ENCODE assay signal across 19 cellular contexts in genomic region chr4:82287720-82288119, GRCh38.
DNase-seq lines count a peak whose midpoint lies in the region; ATAC-seq, FAIRE-seq and TF ChIP-seq lines count a peak whose summit lies in the region.
"Had no signal": no experiment of that assay in that cellular context is flagged by ENCODE, and none has a peak within 500 bp of the region (broad histone marks: within the 10 kb centered on the region; RNA-seq: fewer than 3 reads in every experiment).

No MANE protein-coding gene starts in this region.

- TF ChIP-seq CTCF in HepG2 (CRISPR knock-in tag; IDR thresholded peaks at IDR 0.05) (no peak), right lobe of liver (IDR thresholded peaks at IDR 0.05) (no peak)

- H3K27me3 ChIP-seq in HepG2 (ENCODE audit: control insufficient read depth in 1 of 2, insufficient read depth in 2 of 2, low read length in 2 of 2) (no peaks in the 10 kb centered on the region), right lobe of liver (no peaks in the 10 kb centered on the region)

- H3K9me3 ChIP-seq in HepG2 (ENCODE audit: low read length) (no peaks in the 10 kb centered on the region), right lobe of liver (no peaks in the 10 kb centered on the region)

- TF ChIP-seq EP300 in HepG2 (IDR thresholded peaks at IDR 0.05; ENCODE audit: low read depth in 2 of 2, low read length in 2 of 2) (no peak), HepG2 (CRISPR knock-in tag; IDR thresholded peaks at IDR 0.05; ENCODE audit: borderline replicate concordance) (no peak)

- no TSS peak for BruUV-seq in HepG2 (replicated peaks; lab: Mats Ljungman, UMichigan)

- in situ Hi-C loops in HepG2 (cut with HindIII; ENCODE audit: extremely low pct_ligation_motif_present, low pct_unique_long_range_greater_than_20kb), result no loop called here

- H3K4me2 ChIP-seq in HepG2 (ENCODE audit: low read depth, low read length), result no peak overlapping the region
- H3K4me2 ChIP-seq: BLaER1 treated with 17β-estradiol and CSF1 and Interleukin-3, amounts not matched to agents 10 nM and 100 nM had no signal

- no peak for FAIRE-seq in HepG2 (lab: Jason Lieb, UNC)
- FAIRE-seq: GM12892 had no signal

- H3K36me3 ChIP-seq in HepG2 (replicated peaks in 1 of 2; ENCODE audit: control insufficient read depth in 1 of 2, insufficient read depth in 2 of 2, low read length in 2 of 2), result no peaks in the 10 kb centered on the region
- no peaks in the 10 kb centered on the region for H3K36me3 ChIP-seq in right lobe of liver
- H3K36me3 ChIP-seq: BLaER1 treated with 17β-estradiol and CSF1 and Interleukin-3, amounts not matched to agents 10 nM and 100 nM had no signal

- H3K27ac ChIP-seq in HepG2 (ENCODE audit: extremely low read length, insufficient read depth, low read length) (no peak overlapping the region), right lobe of liver (no peak overlapping the region)
- H3K27ac ChIP-seq: BLaER1 treated with 17β-estradiol and CSF1 and Interleukin-3, amounts not matched to agents 10 nM and 100 nM; GM23248; SK-N-MC had no signal

- no peak for ATAC-seq in HepG2
- no peak for ATAC-seq in right lobe of liver
- ATAC-seq: HCT116 had no signal

- intact Hi-C loops in HepG2 (cut with micrococcal nuclease; ENCODE audit: unreplicated experiment) (loop anchor here (10.0 kb wide), 1 partner anchor 147 kb away; the partner anchor contains the start of genes ENOPH1 and HNRNPDL), right lobe of liver (cut with DNase I) (no loop called here)

- CTCF ChIA-PET in HepG2 (lab: Yijun Ruan, JAX; ENCODE audit: low intra/inter-chr PET ratio, low total read pairs), result no interaction called here

- H3K9ac ChIP-seq in HepG2 (ENCODE audit: insufficient read depth, low read depth, low read length), result no peak overlapping the region
- H3K9ac ChIP-seq: BLaER1 treated with 17β-estradiol and CSF1 and Interleukin-3, amounts not matched to agents 10 nM and 100 nM; GM23248 had no signal

- POLR2A ChIA-PET in HepG2 (lab: Yijun Ruan, JAX), result no interaction called here

- H3K4me3 ChIP-seq in HepG2 (replicated peaks in 1 of 3; ENCODE audit: insufficient read depth in 1 of 3, low read depth in 2 of 3, low read length in 3 of 3) (no peak overlapping the region), right lobe of liver (no peak overlapping the region)
- H3K4me3 ChIP-seq: BLaER1 treated with 17β-estradiol and CSF1 and Interleukin-3, amounts not matched to agents 10 nM and 100 nM; GM23248; SK-N-MC had no signal

- no peaks in the 10 kb centered on the region for H4K20me1 ChIP-seq in HepG2 (ENCODE audit: insufficient read depth, low read length)
- H4K20me1 ChIP-seq: BLaER1 treated with 17β-estradiol and CSF1 and Interleukin-3, amounts not matched to agents 10 nM and 100 nM had no signal

- H3K4me1 ChIP-seq in HepG2 (ENCODE audit: insufficient read depth, low read length) (peaks cover 28% of the 10 kb centered on the region), right lobe of liver (no peaks in the 10 kb centered on the region)

- no peak for TF ChIP-seq RAD21 in HepG2 (CRISPR knock-in tag; IDR thresholded peaks at IDR 0.05)

- DNase-seq in NCI-H2029 (lab: John Stamatoyannopoulos, UW) (peak; percentile 46), NCI-H2029 treated with DMSO at 0.1 percent for 48 hours (lab: John Stamatoyannopoulos, UW) (no peak), HepG2 (ENCODE audit: low spot score) (no peak), right lobe of liver (no peak), SW480 (ENCODE audit: low spot score) (peak; percentile 25), NCI-H524 treated with DMSO at 0.1 percent for 48 hours (lab: John Stamatoyannopoulos, UW) (no peak), DMS 273 (lab: John Stamatoyannopoulos, UW; ENCODE audit: unreplicated experiment) (no peak), hippocampal formation (lab: John Stamatoyannopoulos, UW) (no peak)
- DNase-seq: 8988T, DMS79, GM23248, NCI-H1105 treated with DMSO at 0.1 percent for 48 hours, NCI-H1930, NCI-H524, T-helper 1 cell had no signal

- no peaks in the 10 kb centered on the region for H3K79me2 ChIP-seq in HepG2 (ENCODE audit: insufficient read depth, low read length)

- TF ChIP-seq POLR2A in HepG2 (IDR thresholded peaks at IDR 0.05; ENCODE audit: insufficient read depth in 1 of 2, low read depth in 2 of 2, low read length in 2 of 2) (no peak), right lobe of liver (IDR thresholded peaks at IDR 0.05) (no peak)

- WGBS in HepG2 (ENCODE audit: low lambda C conversion rate), result 10% methylated on average over 5 of the region's 5 CpGs
- 48% methylated on average over 5 of the region's 5 CpGs for WGBS in right lobe of liver (ENCODE audit: insufficient coverage, low coverage, low lambda C conversion rate, missing lambda C conversion rate)

- H2AFZ ChIP-seq in HepG2 (ENCODE audit: low read length), result no peak overlapping the region
- H2AFZ ChIP-seq: GM23248 had no signal

TF ChIP-seq in HepG2, 621 proteins besides CTCF, POLR2A, EP300 and RAD21:
- TF ChIP-seq, protein P1, sequence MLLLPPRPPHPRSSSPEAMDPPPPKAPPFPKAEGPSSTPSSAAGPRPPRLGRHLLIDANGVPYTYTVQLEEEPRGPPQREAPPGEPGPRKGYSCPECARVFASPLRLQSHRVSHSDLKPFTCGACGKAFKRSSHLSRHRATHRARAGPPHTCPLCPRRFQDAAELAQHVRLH (CRISPR knock-in tag; IDR thresholded peaks at IDR 0.05; ENCODE audit: borderline replicate concordance, low read depth), result no peak
- peak; percentile 26; the same call in 1 of the 2 replicates for TF ChIP-seq RAD51 (IDR thresholded peaks at IDR 0.05; ENCODE audit: borderline replicate concordance)

Comparison
In these comparisons a context has a peak if more than half of its experiments do, and no peak if none do; other contexts are left out.
1. DNase-seq: peak in NCI-H2029 (single experiment) and SW480 (single experiment); none in NCI-H2029 treated with DMSO at 0.1 percent for 48 hours (single experiment), HepG2 (single experiment), right lobe of liver (0 of 3), NCI-H524 treated with DMSO at 0.1 percent for 48 hours (single experiment), DMS 273 (single experiment) and hippocampal formation (0 of 2).